ENCODE assay signal across 26 cellular contexts in the genomic region with DNA sequence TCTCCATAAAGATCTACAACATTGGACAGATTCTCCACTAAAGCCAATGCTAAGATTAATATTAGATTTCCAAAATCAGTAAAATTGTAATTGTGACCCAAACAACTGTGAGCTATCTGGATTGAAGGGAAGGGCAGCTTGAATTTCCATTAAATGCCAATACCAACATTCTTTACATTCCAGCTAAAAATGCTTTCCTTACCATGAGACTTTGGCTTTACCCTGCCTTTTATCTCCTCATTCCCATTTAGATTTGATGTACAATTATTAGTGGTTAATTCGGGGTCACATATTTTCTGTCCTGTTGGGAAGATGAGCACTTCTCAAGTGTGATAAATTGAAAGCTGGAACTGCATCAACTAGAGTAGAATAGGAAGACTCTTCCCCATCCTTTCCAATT. TPM values are rescaled to one million over a fixed set of nuclear protein-coding genes. Genes with fewer than 3 reads are reported as not detected.
DNase-seq lines count a peak whose midpoint lies in the region; ATAC-seq and TF ChIP-seq lines count a peak whose summit lies in the region.
"Had no signal": no experiment of that assay in that cellular context is flagged by ENCODE, and none has a peak within 500 bp of the region (broad histone marks: within the 10 kb centered on the region; RNA-seq: fewer than 3 reads in every experiment).

No MANE protein-coding gene starts in this region.

- CTCF ChIA-PET in Calu3 (lab: Charles Lee), result no interaction called here

- TF ChIP-seq POLR2A in heart left ventricle (IDR thresholded peaks at IDR 0.05) (no peak), ovary (IDR thresholded peaks at IDR 0.05) (no peak)

- H3K4me3 Mint-ChIP-seq in mesothelial cell of epicardium (peak overlapping the region; percentile 20), Calu3 (ENCODE audit: low read depth, unreplicated experiment) (no peak overlapping the region)

- H3K4me3 ChIP-seq in heart left ventricle (no peak overlapping the region), ovary (no peak overlapping the region)
- H3K4me3 ChIP-seq: HAP-1, right lobe of liver, transverse colon had no signal

- peaks cover 0 to 65% (median 25%) of the 10 kb centered on the region in 12 donors for H3K4me1 ChIP-seq in heart left ventricle
- no peaks in the 10 kb centered on the region for H3K4me1 ChIP-seq in ovary (ENCODE audit: insufficient read depth)
- H3K4me1 ChIP-seq: right lobe of liver had no signal

- H3K27me3 ChIP-seq in heart left ventricle (no peaks in the 10 kb centered on the region), ovary (no peaks in the 10 kb centered on the region)
- H3K27me3 ChIP-seq: right lobe of liver, transverse colon had no signal

- WGBS in heart left ventricle, 4 donors, result 17 to 28% (median 24%) methylated on average over 1 of the region's 1 CpG
- WGBS in ovary, 3 donors, result 41 to 57% (median 57%) methylated on average over 1 of the region's 1 CpG

- H3K4me1 Mint-ChIP-seq in mesothelial cell of epicardium, result peaks cover 82% of the 10 kb centered on the region
- H3K4me1 Mint-ChIP-seq in Calu3 (ENCODE audit: low read depth, unreplicated experiment), result peaks cover 46% of the 10 kb centered on the region

- intact Hi-C loops in heart left ventricle (cut with DNase I), result no loop called here
- intact Hi-C loops in cardiac septum (cut with DNase I), result no loop called here
- intact Hi-C loops in Calu3 (cut with micrococcal nuclease; ENCODE audit: unreplicated experiment), result no loop called here
- intact Hi-C loops in ovary (cut with DNase I), result no loop called here

- H3K9me3 ChIP-seq in heart left ventricle (no peaks in the 10 kb centered on the region), ovary (no peaks in the 10 kb centered on the region)
- H3K9me3 ChIP-seq: HAP-1, right lobe of liver, transverse colon had no signal

- no peak for ATAC-seq in heart left ventricle
- ATAC-seq in SK-N-SH treated with all-trans-retinoic acid at 6 μM for 48 hours, result no peak; the same call in 1 of the 3 replicates
- no peak for ATAC-seq in HG03175 (IDR thresholded peaks at IDR 0.05; ENCODE audit: unreplicated experiment)
- ATAC-seq in HG03439 (IDR thresholded peaks at IDR 0.05; ENCODE audit: unreplicated experiment), result no peak
- ATAC-seq: left lobe of liver, right lobe of liver had no signal

- H3K27ac Mint-ChIP-seq in mesothelial cell of epicardium, result peak overlapping the region; percentile 92
- H3K27ac Mint-ChIP-seq in Calu3 (ENCODE audit: unreplicated experiment), result no peak overlapping the region

- peaks cover 0 to 10% (median 0%) of the 10 kb centered on the region in 9 donors for H3K36me3 ChIP-seq in heart left ventricle
- no peaks in the 10 kb centered on the region for H3K36me3 ChIP-seq in ovary
- H3K36me3 ChIP-seq: HAP-1, right lobe of liver, transverse colon had no signal

- TF ChIP-seq CTCF in heart left ventricle (IDR thresholded peaks at IDR 0.05), result no peak
- TF ChIP-seq CTCF in mesothelial cell of epicardium (IDR thresholded peaks at IDR 0.05; ENCODE audit: unreplicated experiment), result no peak
- no peak for TF ChIP-seq CTCF in Calu3 (IDR thresholded peaks at IDR 0.05; ENCODE audit: unreplicated experiment)
- TF ChIP-seq CTCF in ovary (IDR thresholded peaks at IDR 0.05), result no peak

- DNase-seq in heart left ventricle (no peak), cardiac septum (ENCODE audit: low spot score) (no peak), mesothelial cell of epicardium (ENCODE audit: low spot score in 2 of 2, unreplicated experiment in 2 of 2) (no peak), Calu3 (no peak), ovary (no peak)
- DNase-seq: 8988T; activated CD4-positive, alpha-beta T cell treated with anti-CD3 and anti-CD28 coated beads, Interleukin-2, amount 50 U/mL, for 1 hour; activated effector memory CD4-positive, alpha-beta T cell treated with anti-CD3 and anti-CD28 coated beads, Interleukin-2, amount 50 U/mL, for 16 hours; GF-D8; KBM-7; NCI-H1930; nucleus accumbens; right lobe of liver; stimulated activated naive CD4-positive, alpha-beta T cell; T-helper 1 cell; transverse colon had no signal

- H3K27me3 Mint-ChIP-seq in mesothelial cell of epicardium (ENCODE audit: low read depth) (no peaks in the 10 kb centered on the region), Calu3 (ENCODE audit: unreplicated experiment) (no peaks in the 10 kb centered on the region)

- peak overlapping the region in 9 of 12 donors; percentile 27 to 93 (median 84) for H3K27ac ChIP-seq in heart left ventricle
- H3K27ac ChIP-seq in ovary, result no peak overlapping the region
- H3K27ac ChIP-seq: HL-60, right lobe of liver, transverse colon had no signal

- no TSS peak for BruUV-seq in Calu3 (replicated peaks; lab: Mats Ljungman, UMichigan)

- H3K36me3 Mint-ChIP-seq in mesothelial cell of epicardium (no peaks in the 10 kb centered on the region), Calu3 (ENCODE audit: insufficient read depth, unreplicated experiment) (peaks cover 4% of the 10 kb centered on the region)

- no peaks in the 10 kb centered on the region for H3K9me3 Mint-ChIP-seq in mesothelial cell of epicardium
- no peaks in the 10 kb centered on the region for H3K9me3 Mint-ChIP-seq in Calu3 (ENCODE audit: low read depth, unreplicated experiment)

- no peak for TF ChIP-seq EP300 in ovary (IDR thresholded peaks at IDR 0.05)

TF ChIP-seq in SK-N-SH treated with all-trans-retinoic acid at 6 μM for 48 hours, 23 proteins besides CTCF, POLR2A, EP300 and RAD21:
- TF ChIP-seq ZNF565 (CRISPR knock-in tag; conservative IDR thresholded peaks at IDR 0.05; ENCODE audit: low read depth), result no peak
- TF ChIP-seq SNAI2 (CRISPR knock-in tag; IDR thresholded peaks at IDR 0.05), result no peak
- TF ChIP-seq TSHZ2 (CRISPR knock-in tag; IDR thresholded peaks at IDR 0.05), result no peak
- TF ChIP-seq, protein P1, sequence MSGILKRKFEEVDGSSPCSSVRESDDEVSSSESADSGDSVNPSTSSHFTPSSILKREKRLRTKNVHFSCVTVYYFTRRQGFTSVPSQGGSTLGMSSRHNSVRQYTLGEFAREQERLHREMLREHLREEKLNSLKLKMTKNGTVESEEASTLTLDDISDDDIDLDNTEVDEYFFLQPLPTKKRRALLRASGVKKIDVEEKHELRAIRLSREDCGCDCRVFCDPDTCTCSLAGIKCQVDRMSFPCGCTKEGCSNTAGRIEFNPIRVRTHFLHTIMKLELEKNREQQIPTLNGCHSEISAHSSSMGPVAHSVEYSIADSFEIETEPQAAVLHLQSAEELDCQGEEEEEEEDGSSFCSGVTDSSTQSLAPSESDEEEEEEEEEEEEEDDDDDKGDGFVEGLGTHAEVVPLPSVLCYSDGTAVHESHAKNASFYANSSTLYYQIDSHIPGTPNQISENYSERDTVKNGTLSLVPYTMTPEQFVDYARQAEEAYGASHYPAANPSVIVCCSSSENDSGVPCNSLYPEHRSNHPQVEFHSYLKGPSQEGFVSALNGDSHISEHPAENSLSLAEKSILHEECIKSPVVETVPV (CRISPR knock-in tag; IDR thresholded peaks at IDR 0.05), result peak; percentile 61; the same call in 1 of the 2 replicates
- TF ChIP-seq ISL1 (CRISPR knock-in tag; IDR thresholded peaks at IDR 0.05), result peak; percentile 96
- no peak for TF ChIP-seq ZNF8 (CRISPR knock-in tag; IDR thresholded peaks at IDR 0.05)

RNA-seq across cellular contexts. Expression of gene MYOT, which starts 33.2 kb away (rescaled TPM):
- total RNA-seq in heart left ventricle (100 to 1,000 TPM in 2 of 9 donors, 10 to 100 TPM in 6, 1 to 10 TPM in 1; 6.2 to 374 (median 27.7) TPM), cardiac septum (38.9 TPM), mesothelial cell of epicardium (not detected in 3 replicates), Calu3 (2022) (not detected in 2 replicates), ovary (1 to 10 TPM in 3 of 7 donors, under 1 TPM in 2, not detected in 2; 0.23 to 1.8 (median 1.1) TPM)
- polyA plus RNA-seq in heart left ventricle (100 to 1,000 TPM in 1 of 2 donors, 1 to 10 TPM in 1; 9.7 to 276 TPM), ovary (1 to 10 TPM in 1 of 2 donors, under 1 TPM in 1; 0.51 to 2.2 TPM)
- total RNA-seq: bronchial epithelial cell, glomerular endothelial cell, left lobe of liver, NCI-H460 had no signal
- polyA plus RNA-seq: BJ had no signal

RNA-seq across cellular contexts. Expression of gene PKD2L2, which starts 54.8 kb away (rescaled TPM):
- total RNA-seq in heart left ventricle (1 to 10 TPM in 1 of 9 donors, under 1 TPM in 7, not detected in 1; 0.37 to 1.1 (median 0.52) TPM), cardiac septum (0.62 TPM), mesothelial cell of epicardium (not detected in 3 replicates), Calu3 (2022) (not detected in 2 replicates), ovary (under 1 TPM in 1 of 7 donors, not detected in 6; 0.20 TPM)
- polyA plus RNA-seq in heart left ventricle (under 1 TPM in 1 of 2 donors, not detected in 1; 0.08 TPM), ovary (under 1 TPM in 1 of 2 donors, not detected in 1; 0.05 TPM)
- total RNA-seq: bronchial epithelial cell, glomerular endothelial cell, left lobe of liver, NCI-H460, right lobe of liver, transverse colon had no signal
- polyA plus RNA-seq: BJ had no signal

Comparison
In these comparisons a context has a peak if more than half of its experiments do, and no peak if none do; other contexts are left out.
1. H3K27ac ChIP-seq: peak in heart left ventricle (9 of 12); none in ovary (0 of 2).